ENCODE assay signal across 8 cellular contexts in genomic region chr17:752620-753219, GRCh38. TPM values are rescaled to one million over a fixed set of nuclear protein-coding genes. Genes with fewer than 3 reads are reported as not detected.
DNase-seq lines count a peak whose midpoint lies in the region; ATAC-seq and TF ChIP-seq lines count a peak whose summit lies in the region.

No MANE protein-coding gene starts in this region.

- peak overlapping the region; percentile 13 to 89 (median 84) for H3K27ac ChIP-seq in heart right ventricle

- H3K36me3 Mint-ChIP-seq in activated CD8-positive, alpha-beta memory T cell treated with anti-CD3 and anti-CD28 coated beads, Interleukin-2, amount 10 ng/mL, durations not matched to agents 7 days and 5 days, result peaks cover 31% of the 10 kb centered on the region
- peaks cover 14 to 49% of the 10 kb centered on the region in 2 donors for H3K36me3 Mint-ChIP-seq in activated naive CD4-positive, alpha-beta T cell treated with anti-CD3 and anti-CD28 coated beads, Interleukin-2, amount 50 U/mL, for 72 hours

- H3K27me3 Mint-ChIP-seq in activated CD8-positive, alpha-beta memory T cell treated with anti-CD3 and anti-CD28 coated beads, Interleukin-2, amount 10 ng/mL, durations not matched to agents 7 days and 5 days, result no peaks in the 10 kb centered on the region

- H3K9ac ChIP-seq in Loucy (ENCODE audit: low read depth, low read length, poor library complexity, severe bottlenecking), result peak overlapping the region; percentile 86

- H4K20me1 ChIP-seq in Loucy (ENCODE audit: insufficient read depth, low read length, poor library complexity, severe bottlenecking), result peaks cover 6% of the 10 kb centered on the region

- peaks cover 32% of the 10 kb centered on the region for H3K4me1 Mint-ChIP-seq in activated CD8-positive, alpha-beta memory T cell treated with anti-CD3 and anti-CD28 coated beads, Interleukin-2, amount 10 ng/mL, durations not matched to agents 7 days and 5 days

- TF ChIP-seq CTCF in Loucy (conservative IDR thresholded peaks at IDR 0.05; ENCODE audit: low read length) (no peak), heart right ventricle (IDR thresholded peaks at IDR 0.05) (no peak)

- H3K36me3 ChIP-seq in Loucy (ENCODE audit: insufficient read depth, low read length) (peaks cover 5% of the 10 kb centered on the region; the same call in 1 of the 2 replicates), heart right ventricle (peaks cover 0 to 23% (median 10%) of the 10 kb centered on the region in 9 donors)

- H3F3A ChIP-seq in Loucy (ENCODE audit: low read depth), result peaks cover 12% of the 10 kb centered on the region

- no peaks in the 10 kb centered on the region for H3K9me2 ChIP-seq in Loucy (replicated peaks; ENCODE audit: low read depth, low read length)

- H3K4me3 ChIP-seq in Loucy (ENCODE audit: low read length, poor library complexity, severe bottlenecking) (peak overlapping the region; percentile 79), heart right ventricle (peak overlapping the region; percentile 71 to 98 (median 82))

- peak; percentile 53 for DNase-seq in activated CD8-positive, alpha-beta memory T cell treated with anti-CD3 and anti-CD28 coated beads, Interleukin-2, amount 10 ng/mL, durations not matched to agents 7 days and 5 days
- DNase-seq in activated CD8-positive, alpha-beta memory T cell treated with anti-CD3 and anti-CD28 coated beads for 24 hours, result no peak
- DNase-seq in activated naive CD4-positive, alpha-beta T cell treated with anti-CD3 and anti-CD28 coated beads, Interleukin-2, amount 50 U/mL, for 72 hours (ENCODE audit: low spot score in 2 of 2), result peak in 1 of 2 donors; percentile 20
- peak; percentile 69 to 76 for DNase-seq in heart right ventricle
- peak in 6 of 10 donors; percentile 13 to 91 (median 38) for DNase-seq in posterior cingulate gyrus
- no peak for DNase-seq in CD1c-positive myeloid dendritic cell (ENCODE audit: extremely low spot score)

- intact Hi-C loops in heart right ventricle (cut with DNase I) (loop anchor here in 1 of 10 donors (2.0 kb wide), 1 partner anchor 38 kb away; the partner anchor contains the start of gene VPS53), posterior cingulate gyrus (cut with DNase I) (no loop called here)

- H3K27ac Mint-ChIP-seq in activated CD8-positive, alpha-beta memory T cell treated with anti-CD3 and anti-CD28 coated beads, Interleukin-2, amount 10 ng/mL, durations not matched to agents 7 days and 5 days, result peak overlapping the region; percentile 91
- H3K27ac Mint-ChIP-seq in activated naive CD4-positive, alpha-beta T cell treated with anti-CD3 and anti-CD28 coated beads, Interleukin-2, amount 50 U/mL, for 72 hours, result peak overlapping the region; percentile 90 to 98

- peak overlapping the region; percentile 89 for H3K4me3 Mint-ChIP-seq in activated CD8-positive, alpha-beta memory T cell treated with anti-CD3 and anti-CD28 coated beads, Interleukin-2, amount 10 ng/mL, durations not matched to agents 7 days and 5 days

- peak overlapping the region; percentile 71 for H3K4me2 ChIP-seq in Loucy (ENCODE audit: low read depth, low read length, poor library complexity, severe bottlenecking)

- peak; percentile 2 for ATAC-seq in activated CD8-positive, alpha-beta memory T cell treated with anti-CD3 and anti-CD28 coated beads, Interleukin-2, amount 10 ng/mL, durations not matched to agents 7 days and 5 days
- peak; percentile 1 to 2 for ATAC-seq in activated naive CD4-positive, alpha-beta T cell treated with anti-CD3 and anti-CD28 coated beads, Interleukin-2, amount 50 U/mL, for 72 hours
- ATAC-seq in heart right ventricle (peak; percentile 70 to 83 (median 75)), GM18873 (IDR thresholded peaks at IDR 0.05; ENCODE audit: low FRiP score, unreplicated experiment) (no peak)

- H3K4me1 ChIP-seq in Loucy (ENCODE audit: insufficient read depth, low read length, poor library complexity, severe bottlenecking) (peaks cover 27% of the 10 kb centered on the region), heart right ventricle (peaks cover 3 to 39% (median 22%) of the 10 kb centered on the region in 9 donors)

- 21% methylated on average over 43 of the region's 43 CpGs for WGBS in heart right ventricle, 2 donors

- peak overlapping the region; percentile 94 for H2AFZ ChIP-seq in Loucy (ENCODE audit: low read length)

- H3K27me3 ChIP-seq in Loucy (ENCODE audit: insufficient read depth, low read length, poor library complexity, severe bottlenecking) (no peaks in the 10 kb centered on the region), heart right ventricle (no peaks in the 10 kb centered on the region)

- H3K79me2 ChIP-seq in Loucy (ENCODE audit: insufficient read depth, low read length), result peaks cover 31% of the 10 kb centered on the region

- H3K9me3 ChIP-seq in Loucy (ENCODE audit: insufficient read depth, low read depth, low read length) (no peaks in the 10 kb centered on the region), heart right ventricle (no peaks in the 10 kb centered on the region)

- peaks cover 3% of the 10 kb centered on the region for H3K9me3 Mint-ChIP-seq in activated CD8-positive, alpha-beta memory T cell treated with anti-CD3 and anti-CD28 coated beads, Interleukin-2, amount 10 ng/mL, durations not matched to agents 7 days and 5 days (ENCODE audit: low read depth)
- peaks cover 0 to 22% of the 10 kb centered on the region in 2 donors for H3K9me3 Mint-ChIP-seq in activated naive CD4-positive, alpha-beta T cell treated with anti-CD3 and anti-CD28 coated beads, Interleukin-2, amount 50 U/mL, for 72 hours

- CTCF ChIA-PET in activated CD8-positive, alpha-beta memory T cell treated with anti-CD3 and anti-CD28 coated beads, Interleukin-2, amount 10 ng/mL, durations not matched to agents 7 days and 5 days (lab: Charles Lee), result interaction anchor here (0.6 to 3.5 kb wide), 18 partner anchors 9 to 367 kb away, joined by 3 to 19 read pairs (median 4); partner anchors contain the start of genes GLOD4, MRM3, TIMM22 and VPS53

RNA-seq across cellular contexts. Expression of gene GEMIN4, which starts 0.7 kb away (rescaled TPM):
- 10 to 100 TPM; 40.8 to 43.0 TPM for total RNA-seq in activated CD8-positive, alpha-beta memory T cell treated with anti-CD3 and anti-CD28 coated beads, Interleukin-2, amount 10 ng/mL, durations not matched to agents 7 days and 5 days
- 10 to 100 TPM; 25.1 to 48.7 TPM for total RNA-seq in activated naive CD4-positive, alpha-beta T cell treated with anti-CD3 and anti-CD28 coated beads, Interleukin-2, amount 50 U/mL, for 72 hours
- 10 to 100 TPM in 8 of 10 donors, 1 to 10 TPM in 2; 9.3 to 14.9 (median 11.3) TPM for total RNA-seq in heart right ventricle
- polyA plus RNA-seq in heart right ventricle, result 1 to 10 TPM; 4.8 to 5.0 TPM

RNA-seq across cellular contexts. Expression of gene TLCD3A, which starts 20.3 kb away (rescaled TPM):
- total RNA-seq in activated CD8-positive, alpha-beta memory T cell treated with anti-CD3 and anti-CD28 coated beads, Interleukin-2, amount 10 ng/mL, durations not matched to agents 7 days and 5 days, result 10 to 100 TPM in 1 of 2 experiments, 1 to 10 TPM in 1; 8.4 to 10.2 TPM
- total RNA-seq in activated naive CD4-positive, alpha-beta T cell treated with anti-CD3 and anti-CD28 coated beads, Interleukin-2, amount 50 U/mL, for 72 hours, result 10 to 100 TPM in 1 of 2 donors, 1 to 10 TPM in 1; 1.5 to 20.4 TPM
- total RNA-seq in heart right ventricle, result 1 to 10 TPM; 1.3 to 4.5 (median 2.6) TPM
- polyA plus RNA-seq in heart right ventricle, result 1 to 10 TPM; 1.1 to 3.0 TPM

RNA-seq across cellular contexts. Expression of gene GLOD4, which starts 29.4 kb away (rescaled TPM):
- 10 to 100 TPM; 45.1 to 56.3 TPM for total RNA-seq in activated CD8-positive, alpha-beta memory T cell treated with anti-CD3 and anti-CD28 coated beads, Interleukin-2, amount 10 ng/mL, durations not matched to agents 7 days and 5 days
- 10 to 100 TPM; 49.4 to 63.3 TPM for total RNA-seq in activated naive CD4-positive, alpha-beta T cell treated with anti-CD3 and anti-CD28 coated beads, Interleukin-2, amount 50 U/mL, for 72 hours
- total RNA-seq in heart right ventricle, result 10 to 100 TPM; 23.7 to 47.5 (median 28.2) TPM
- 10 to 100 TPM; 16.5 to 19.2 TPM for polyA plus RNA-seq in heart right ventricle

RNA-seq across cellular contexts. Expression of gene MRM3, which starts 29.4 kb away (rescaled TPM):
- total RNA-seq in activated CD8-positive, alpha-beta memory T cell treated with anti-CD3 and anti-CD28 coated beads, Interleukin-2, amount 10 ng/mL, durations not matched to agents 7 days and 5 days, result 10 to 100 TPM; 21.7 to 26.5 TPM
- 10 to 100 TPM; 23.2 to 28.5 TPM for total RNA-seq in activated naive CD4-positive, alpha-beta T cell treated with anti-CD3 and anti-CD28 coated beads, Interleukin-2, amount 50 U/mL, for 72 hours
- 10 to 100 TPM; 16.0 to 23.7 (median 20.5) TPM for total RNA-seq in heart right ventricle
- polyA plus RNA-seq in heart right ventricle, result 10 to 100 TPM; 11.6 to 20.8 TPM

RNA-seq across cellular contexts. Expression of gene VPS53, which starts 38.1 kb away (rescaled TPM):
- 10 to 100 TPM; 63.9 to 66.3 TPM for total RNA-seq in activated CD8-positive, alpha-beta memory T cell treated with anti-CD3 and anti-CD28 coated beads, Interleukin-2, amount 10 ng/mL, durations not matched to agents 7 days and 5 days
- 10 to 100 TPM; 39.1 to 56.7 TPM for total RNA-seq in activated naive CD4-positive, alpha-beta T cell treated with anti-CD3 and anti-CD28 coated beads, Interleukin-2, amount 50 U/mL, for 72 hours
- total RNA-seq in heart right ventricle, result 10 to 100 TPM; 26.8 to 51.4 (median 41.3) TPM
- polyA plus RNA-seq in heart right ventricle, result 10 to 100 TPM in 1 of 2 donors, 1 to 10 TPM in 1; 5.6 to 11.0 TPM

Comparison
In these comparisons a context has a peak if more than half of its experiments do, and no peak if none do; other contexts are left out.
1. DNase-seq: peak in activated CD8-positive, alpha-beta memory T cell treated with anti-CD3 and anti-CD28 coated beads, Interleukin-2, amount 10 ng/mL, durations not matched to agents 7 days and 5 days (single experiment), heart right ventricle (2 of 2) and posterior cingulate gyrus (6 of 10); none in activated CD8-positive, alpha-beta memory T cell treated with anti-CD3 and anti-CD28 coated beads for 24 hours (single experiment) and CD1c-positive myeloid dendritic cell (single experiment).